In genomic region chr19:56806639-56807038, GRCh38 we compare ENCODE assay signal across 42 cellular contexts. TPM values are rescaled to one million over a fixed set of nuclear protein-coding genes. Genes with fewer than 3 reads are reported as not detected.
"Had no signal": no experiment of that assay in that cellular context is flagged by ENCODE, and none has a peak within 500 bp of the region (broad histone marks: within the 10 kb centered on the region; RNA-seq: fewer than 3 reads in every experiment).

No MANE protein-coding gene starts in this region.

- FAIRE-seq: astrocyte, bronchial epithelial cell had no signal

- H3K27me3 Mint-ChIP-seq: activated naive CD4-positive, alpha-beta T cell treated with anti-CD3 and anti-CD28 coated beads, Interleukin-2, amount 10 ng/mL, durations not matched to agents 7 days and 5 days; activated naive CD8-positive, alpha-beta T cell; activated naive CD8-positive, alpha-beta T cell treated with anti-CD3 and anti-CD28 coated beads for 36 hours; activated naive CD8-positive, alpha-beta T cell treated with anti-CD3 and anti-CD28 coated beads, Interleukin-2, amount 10 ng/mL, durations not matched to agents 7 days and 5 days; activated naive CD8-positive, alpha-beta T cell treated with anti-CD3 and anti-CD28 coated beads, Interleukin-2, amount 50 U/mL, for 24 hours; activated T-cell treated with anti-CD3 and anti-CD28 coated beads, Interleukin-2, amount 50 U/mL, for 24 hours; brain; central memory CD8-positive, alpha-beta T cell had no signal

- H3K4me3 ChIP-seq: adrenal gland, ascending aorta, body of pancreas, breast epithelium, cardiac muscle cell had no signal

- H3K4me1 ChIP-seq: adrenal gland, ascending aorta, body of pancreas, breast epithelium had no signal

- DNase-seq: activated effector memory CD4-positive, alpha-beta T cell treated with anti-CD3 and anti-CD28 coated beads, Interleukin-2, amount 50 U/mL, for 16 hours; activated effector memory CD4-positive, alpha-beta T cell treated with Interleukin-2 at 50 U/mL for 16 hours; activated gamma-delta T cell; activated gamma-delta T cell treated with Interleukin-2 at 50 U/mL for 16 hours; activated naive CD4-positive, alpha-beta T cell; activated naive CD4-positive, alpha-beta T cell treated with anti-CD3 and anti-CD28 coated beads for 36 hours; activated naive CD4-positive, alpha-beta T cell treated with anti-CD3 and anti-CD28 coated beads, Interleukin-2, amount 10 ng/mL, durations not matched to agents 7 days and 5 days; activated naive CD4-positive, alpha-beta T cell treated with anti-CD3 and anti-CD28 coated beads, Interleukin-2, amount 50 U/mL, for 16 hours; activated naive CD4-positive, alpha-beta T cell treated with Interleukin-2 at 50 U/mL for 16 hours; activated naive CD8-positive, alpha-beta T cell treated with anti-CD3 and anti-CD28 coated beads for 36 hours; activated naive CD8-positive, alpha-beta T cell treated with anti-CD3 and anti-CD28 coated beads, Interleukin-2, amount 10 ng/mL, durations not matched to agents 7 days and 5 days; activated naive CD8-positive, alpha-beta T cell treated with anti-CD3 and anti-CD28 coated beads, Interleukin-2, amount 50 U/mL, for 24 hours; activated T-cell treated with anti-CD3 and anti-CD28 coated beads, Interleukin-2, amount 50 U/mL, for 1 hour; activated T-cell treated with anti-CD3 and anti-CD28 coated beads, Interleukin-2, amount 50 U/mL, for 24 hours; activated T-cell treated with anti-CD3 and anti-CD28 coated beads, Interleukin-2, amount 50 U/mL, for 4 hours; activated T-cell treated with anti-CD3 and anti-CD28 coated beads, Interleukin-2, amount 50 U/mL, for 48 hours; activated T-cell treated with anti-CD3 and anti-CD28 coated beads, Interleukin-2, amount 50 U/mL, for 72 hours; adrenal gland; amniotic stem cell; amygdala; anterior cingulate cortex; aorta; body of pancreas; brain microvascular endothelial cell; caudate nucleus; central memory CD4-positive, alpha-beta T cell; cerebellar nuclear complex had no signal

- H3K4me3 Mint-ChIP-seq: activated naive CD4-positive, alpha-beta T cell treated with anti-CD3 and anti-CD28 coated beads for 36 hours; activated naive CD4-positive, alpha-beta T cell treated with anti-CD3 and anti-CD28 coated beads, Interleukin-2, amount 10 ng/mL, durations not matched to agents 7 days and 5 days; activated naive CD4-positive, alpha-beta T cell treated with anti-CD3 and anti-CD28 coated beads, Interleukin-2, amount 50 U/mL, for 24 hours; activated naive CD8-positive, alpha-beta T cell; activated naive CD8-positive, alpha-beta T cell treated with anti-CD3 and anti-CD28 coated beads for 36 hours; activated naive CD8-positive, alpha-beta T cell treated with anti-CD3 and anti-CD28 coated beads, Interleukin-2, amount 10 ng/mL, durations not matched to agents 7 days and 5 days; activated naive CD8-positive, alpha-beta T cell treated with anti-CD3 and anti-CD28 coated beads, Interleukin-2, amount 50 U/mL, for 24 hours; activated T-cell treated with anti-CD3 and anti-CD28 coated beads, Interleukin-2, amount 50 U/mL, for 24 hours; activated T-cell treated with anti-CD3 and anti-CD28 coated beads, Interleukin-2, amount 50 U/mL, for 4 hours; activated T-cell treated with anti-CD3 and anti-CD28 coated beads, Interleukin-2, amount 50 U/mL, for 72 hours; activated T-helper 1 cell treated with anti-CD3 and anti-CD28 coated beads, Interleukin-12 subunit alpha, Interleukin-12 subunit beta, Interleukin-2, Interleukin-4 antibody, amounts not matched to agents 30 ng/mL and 10 ng/mL and 1 ng/mL, durations not matched to agents 14 hours and 24 hours and 36 hours; activated T-helper 17 cell treated with anti-CD3 and anti-CD28 coated beads, Interleukin-2, amount 50 U/mL, for 72 hours; brain; central memory CD8-positive, alpha-beta T cell had no signal

- H3K36me3 ChIP-seq: adrenal gland, ascending aorta, brain microvascular endothelial cell, breast epithelium, cardiac muscle cell had no signal

- H3K27me3 ChIP-seq: adrenal gland, ascending aorta, body of pancreas, brain microvascular endothelial cell, breast epithelium, cardiac muscle cell had no signal

- H3K27ac Mint-ChIP-seq: activated naive CD4-positive, alpha-beta T cell treated with anti-CD3 and anti-CD28 coated beads for 36 hours; activated naive CD4-positive, alpha-beta T cell treated with anti-CD3 and anti-CD28 coated beads, Interleukin-2, amount 10 ng/mL, durations not matched to agents 7 days and 5 days; activated naive CD4-positive, alpha-beta T cell treated with anti-CD3 and anti-CD28 coated beads, Interleukin-2, amount 50 U/mL, for 24 hours; activated naive CD4-positive, alpha-beta T cell treated with anti-CD3 and anti-CD28 coated beads, Interleukin-2, amount 50 U/mL, for 72 hours; activated naive CD8-positive, alpha-beta T cell; activated naive CD8-positive, alpha-beta T cell treated with anti-CD3 and anti-CD28 coated beads for 36 hours; activated naive CD8-positive, alpha-beta T cell treated with anti-CD3 and anti-CD28 coated beads, Interleukin-2, amount 10 ng/mL, durations not matched to agents 7 days and 5 days; activated naive CD8-positive, alpha-beta T cell treated with anti-CD3 and anti-CD28 coated beads, Interleukin-2, amount 50 U/mL, for 24 hours; activated T-cell treated with anti-CD3 and anti-CD28 coated beads, Interleukin-2, amount 50 U/mL, for 24 hours; activated T-cell treated with anti-CD3 and anti-CD28 coated beads, Interleukin-2, amount 50 U/mL, for 72 hours; activated T-helper 1 cell treated with anti-CD3 and anti-CD28 coated beads, Interleukin-12 subunit alpha, Interleukin-12 subunit beta, Interleukin-2, Interleukin-4 antibody, amounts not matched to agents 30 ng/mL and 10 ng/mL and 1 ng/mL, durations not matched to agents 14 hours and 24 hours and 36 hours; activated T-helper 17 cell treated with anti-CD3 and anti-CD28 coated beads, Interleukin-2, amount 50 U/mL, for 72 hours; activated T-helper 2 cell treated with anti-CD3 and anti-CD28 coated beads, Interferon-gamma antibody, Interleukin-2, Interleukin-4, amounts not matched to agents 10 μg/mL and 5 μg/mL and 100 μg/mL, durations not matched to agents 14 hours and 24 hours and 36 hours had no signal

- H3K27ac ChIP-seq: adrenal gland, ascending aorta, body of pancreas, brain microvascular endothelial cell, breast epithelium, cardiac muscle cell had no signal

- ATAC-seq: activated naive CD4-positive, alpha-beta T cell treated with anti-CD3 and anti-CD28 coated beads, Interleukin-2, amount 50 U/mL, for 72 hours; activated naive CD8-positive, alpha-beta T cell treated with anti-CD3 and anti-CD28 coated beads, Interleukin-2, amount 50 U/mL, for 24 hours; activated T-cell treated with anti-CD3 and anti-CD28 coated beads, Interleukin-2, amount 50 U/mL, for 4 hours; activated T-cell treated with anti-CD3 and anti-CD28 coated beads, Interleukin-2, amount 50 U/mL, for 72 hours; activated T-helper 17 cell treated with anti-CD3 and anti-CD28 coated beads, Interleukin-2, amount 50 U/mL, for 72 hours; body of pancreas had no signal

- H3K36me3 Mint-ChIP-seq: activated naive CD4-positive, alpha-beta T cell treated with anti-CD3 and anti-CD28 coated beads, Interleukin-2, amount 10 ng/mL, durations not matched to agents 7 days and 5 days; activated naive CD4-positive, alpha-beta T cell treated with anti-CD3 and anti-CD28 coated beads, Interleukin-2, amount 50 U/mL, for 24 hours; activated naive CD8-positive, alpha-beta T cell treated with anti-CD3 and anti-CD28 coated beads, Interleukin-2, amount 10 ng/mL, durations not matched to agents 7 days and 5 days had no signal

- H3K4me1 Mint-ChIP-seq: activated naive CD4-positive, alpha-beta T cell treated with anti-CD3 and anti-CD28 coated beads, Interleukin-2, amount 10 ng/mL, durations not matched to agents 7 days and 5 days; activated naive CD4-positive, alpha-beta T cell treated with anti-CD3 and anti-CD28 coated beads, Interleukin-2, amount 50 U/mL, for 24 hours; activated naive CD8-positive, alpha-beta T cell treated with anti-CD3 and anti-CD28 coated beads for 36 hours; activated naive CD8-positive, alpha-beta T cell treated with anti-CD3 and anti-CD28 coated beads, Interleukin-2, amount 10 ng/mL, durations not matched to agents 7 days and 5 days; activated naive CD8-positive, alpha-beta T cell treated with anti-CD3 and anti-CD28 coated beads, Interleukin-2, amount 50 U/mL, for 24 hours; activated T-helper 17 cell treated with anti-CD3 and anti-CD28 coated beads, Interleukin-2, amount 50 U/mL, for 72 hours; brain; central memory CD8-positive, alpha-beta T cell had no signal

- H3K9me3 ChIP-seq: adrenal gland had no signal

RNA-seq across cellular contexts. Expression of gene PEG3, which starts 33.9 kb away (rescaled TPM):
- total RNA-seq: activated naive CD4-positive, alpha-beta T cell treated with anti-CD3 and anti-CD28 coated beads for 36 hours; activated naive CD4-positive, alpha-beta T cell treated with anti-CD3 and anti-CD28 coated beads, Interleukin-2, amount 50 U/mL, for 72 hours; activated T-helper 1 cell treated with anti-CD3 and anti-CD28 coated beads, Interleukin-12 subunit alpha, Interleukin-12 subunit beta, Interleukin-2, Interleukin-4 antibody, amounts not matched to agents 30 ng/mL and 10 ng/mL and 1 ng/mL, durations not matched to agents 14 hours and 24 hours and 36 hours; activated T-helper 2 cell treated with anti-CD3 and anti-CD28 coated beads, Interferon-gamma antibody, Interleukin-2, Interleukin-4, amounts not matched to agents 10 μg/mL and 5 μg/mL and 100 μg/mL, durations not matched to agents 14 hours and 24 hours and 36 hours; astrocyte; cardiac muscle cell; chondrocyte had no signal
- polyA plus RNA-seq: cardiac muscle cell had no signal

RNA-seq across cellular contexts. Expression of gene ZIM2, which starts 33.9 kb away (rescaled TPM):
- total RNA-seq: activated naive CD4-positive, alpha-beta T cell treated with anti-CD3 and anti-CD28 coated beads for 36 hours; activated naive CD4-positive, alpha-beta T cell treated with anti-CD3 and anti-CD28 coated beads, Interleukin-2, amount 50 U/mL, for 72 hours; activated naive CD8-positive, alpha-beta T cell treated with anti-CD3 and anti-CD28 coated beads for 36 hours; activated naive CD8-positive, alpha-beta T cell treated with anti-CD3 and anti-CD28 coated beads, Interleukin-2, amount 10 ng/mL, durations not matched to agents 7 days and 5 days; activated T-cell treated with anti-CD3 and anti-CD28 coated beads, Interleukin-2, amount 50 U/mL, for 4 hours; activated T-cell treated with anti-CD3 and anti-CD28 coated beads, Interleukin-2, amount 50 U/mL, for 72 hours; activated T-helper 1 cell treated with anti-CD3 and anti-CD28 coated beads, Interleukin-12 subunit alpha, Interleukin-12 subunit beta, Interleukin-2, Interleukin-4 antibody, amounts not matched to agents 30 ng/mL and 10 ng/mL and 1 ng/mL, durations not matched to agents 14 hours and 24 hours and 36 hours; activated T-helper 17 cell treated with anti-CD3 and anti-CD28 coated beads, Interleukin-2, amount 50 U/mL, for 72 hours; activated T-helper 2 cell treated with anti-CD3 and anti-CD28 coated beads, Interferon-gamma antibody, Interleukin-2, Interleukin-4, amounts not matched to agents 10 μg/mL and 5 μg/mL and 100 μg/mL, durations not matched to agents 14 hours and 24 hours and 36 hours; ascending aorta; astrocyte; bronchial epithelial cell; cardiac muscle cell; cardiac septum; chondrocyte had no signal
- polyA plus RNA-seq: aorta, cardiac muscle cell had no signal
